ENCODE assay signal across 26 cellular contexts in genomic region chr5:128586848-128587247, GRCh38.
"Had no signal": no experiment of that assay in that cellular context is flagged by ENCODE, and none has a peak within 500 bp of the region (broad histone marks: within the 10 kb centered on the region; RNA-seq: fewer than 3 reads in every experiment).

No MANE protein-coding gene starts in this region.

- H3K4me1 Mint-ChIP-seq: naive thymus-derived CD8-positive, alpha-beta T cell; nephron; neural crest cell; stimulated activated memory B cell treated with anti-CD40 and anti-IgM and Interleukin-4, amounts not matched to agents 10 μg/mL and 1 μg/mL and 100 μg/mL, for 72 hours; stimulated activated naive CD8-positive, alpha-beta T cell treated with anti-CD3 and anti-CD28 coated beads, Interleukin-15, amount 100 ng/mL, for 72 hours had no signal

- H3K9me3 Mint-ChIP-seq: nephron had no signal

- H3K9me3 ChIP-seq: lower lobe of right lung, ovary, right atrium auricular region, right lobe of liver, upper lobe of right lung had no signal

- H3K4me3 ChIP-seq: hepatocyte, left lung, lower lobe of right lung, ovary, right atrium auricular region, right lobe of liver, smooth muscle cell, upper lobe of right lung had no signal

- H3K36me3 ChIP-seq: left lung, lower lobe of right lung, ovary, right atrium auricular region, right lobe of liver, upper lobe of right lung had no signal

- H3K4me3 Mint-ChIP-seq: naive thymus-derived CD8-positive, alpha-beta T cell; nephron; neural crest cell; stimulated activated memory B cell treated with anti-CD40 and anti-IgM and Interleukin-4, amounts not matched to agents 10 μg/mL and 1 μg/mL and 100 μg/mL, for 72 hours; stimulated activated naive CD8-positive, alpha-beta T cell treated with anti-CD3 and anti-CD28 coated beads, Interleukin-15, amount 100 ng/mL, for 72 hours had no signal

- ATAC-seq: left colon; left lung; lower lobe of right lung; naive thymus-derived CD8-positive, alpha-beta T cell; right lobe of liver; stimulated activated memory B cell treated with anti-CD40 and anti-IgM and Interleukin-4, amounts not matched to agents 10 μg/mL and 1 μg/mL and 100 μg/mL, for 72 hours; stimulated activated naive CD8-positive, alpha-beta T cell treated with anti-CD3 and anti-CD28 coated beads, Interleukin-15, amount 100 ng/mL, for 72 hours; upper lobe of right lung had no signal

- H3K27me3 Mint-ChIP-seq: naive thymus-derived CD8-positive, alpha-beta T cell; progenitor cell of endocrine pancreas; stimulated activated memory B cell treated with anti-CD40 and anti-IgM and Interleukin-4, amounts not matched to agents 10 μg/mL and 1 μg/mL and 100 μg/mL, for 72 hours; stimulated activated naive CD8-positive, alpha-beta T cell treated with anti-CD3 and anti-CD28 coated beads, Interleukin-15, amount 100 ng/mL, for 72 hours had no signal

- H3K36me3 Mint-ChIP-seq: naive thymus-derived CD8-positive, alpha-beta T cell; stimulated activated memory B cell treated with anti-CD40 and anti-IgM and Interleukin-4, amounts not matched to agents 10 μg/mL and 1 μg/mL and 100 μg/mL, for 72 hours had no signal

- H3K27ac ChIP-seq: hepatocyte, left lung, lower lobe of right lung, ovary, right atrium auricular region, right lobe of liver, upper lobe of right lung had no signal

- DNase-seq: kidney; left colon; left lung; lower lobe of right lung; mammary epithelial cell; mesenchymal stem cell; naive thymus-derived CD8-positive, alpha-beta T cell; nucleus accumbens; ovary; right lobe of liver; stimulated activated CD4-positive, alpha-beta T cell treated with anti-CD3 and anti-CD28 coated beads, Interleukin-1b, Interleukin-23, amount 100 ng/mL, for 48 hours; stimulated activated CD4-positive, alpha-beta T cell treated with anti-CD3 and anti-CD28 coated beads, Interleukin-2, amount 100 ng/mL, for 48 hours; stimulated activated CD4-positive, alpha-beta T cell treated with anti-CD3 and anti-CD28 coated beads, Interleukin-4, amount 100 ng/mL, for 4 hours; stimulated activated CD8-positive, alpha-beta memory T cell treated with anti-CD3 and anti-CD28 coated beads, Interleukin-4, amount 100 ng/mL, for 48 hours; stimulated activated naive CD4-positive, alpha-beta T cell treated with Interleukin-2 at 50 U/mL for 16 hours; stimulated activated naive CD8-positive, alpha-beta T cell treated with anti-CD3 and anti-CD28 coated beads, Interleukin-15, amount 100 ng/mL, for 72 hours; substantia nigra; trophoblast cell; upper lobe of right lung had no signal

- H3K4me1 ChIP-seq: left lung, lower lobe of right lung, right atrium auricular region, right lobe of liver, upper lobe of right lung had no signal

- H3K27ac Mint-ChIP-seq: naive thymus-derived CD8-positive, alpha-beta T cell; progenitor cell of endocrine pancreas; stimulated activated memory B cell treated with anti-CD40 and anti-IgM and Interleukin-4, amounts not matched to agents 10 μg/mL and 1 μg/mL and 100 μg/mL, for 72 hours; stimulated activated naive CD8-positive, alpha-beta T cell treated with anti-CD3 and anti-CD28 coated beads, Interleukin-15, amount 100 ng/mL, for 72 hours had no signal

- H3K27me3 ChIP-seq: hepatocyte, left lung, ovary, right atrium auricular region, right lobe of liver, upper lobe of right lung had no signal
